Comparison of ENCODE assay signal across 1 cellular context in the genomic region with DNA sequence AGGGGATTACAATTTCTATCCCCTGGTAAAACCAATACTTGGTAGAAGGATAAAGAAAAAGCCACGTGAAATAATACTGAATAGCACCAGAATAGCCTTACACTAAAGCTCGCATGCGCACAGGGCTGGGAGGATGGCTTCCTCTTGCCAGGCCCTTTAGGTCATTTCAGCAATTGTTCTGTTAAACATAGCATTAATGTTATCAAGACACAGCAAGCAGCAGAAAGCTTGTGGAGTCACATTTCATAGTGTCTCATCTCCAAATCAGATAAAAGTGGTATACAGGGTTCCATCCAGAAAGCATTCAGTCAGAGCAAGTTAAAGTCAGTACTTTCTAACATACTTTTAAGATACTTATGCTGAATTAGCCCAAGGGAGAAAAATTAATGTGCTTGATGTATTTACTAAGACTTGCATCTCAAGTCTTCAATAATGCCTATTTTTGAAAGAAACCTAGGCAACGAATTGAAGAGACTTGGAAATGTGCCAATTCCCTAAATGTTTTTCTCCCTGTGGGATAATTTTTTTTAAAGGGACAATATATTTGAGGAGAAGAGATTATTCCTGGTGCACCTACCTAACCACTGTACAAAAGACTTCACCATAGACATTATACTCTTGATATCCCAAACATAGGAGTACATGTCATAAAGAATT.
A peak's percentile ranks its signal among the peaks of the same experiment; 100 is the strongest.
TF ChIP-seq lines count a peak whose summit lies in the region.

No MANE protein-coding gene starts in this region.

TF ChIP-seq in K562, 482 proteins besides CTCF, POLR2A, EP300 and RAD21 (continues in another document):
- TF ChIP-seq, protein P1, sequence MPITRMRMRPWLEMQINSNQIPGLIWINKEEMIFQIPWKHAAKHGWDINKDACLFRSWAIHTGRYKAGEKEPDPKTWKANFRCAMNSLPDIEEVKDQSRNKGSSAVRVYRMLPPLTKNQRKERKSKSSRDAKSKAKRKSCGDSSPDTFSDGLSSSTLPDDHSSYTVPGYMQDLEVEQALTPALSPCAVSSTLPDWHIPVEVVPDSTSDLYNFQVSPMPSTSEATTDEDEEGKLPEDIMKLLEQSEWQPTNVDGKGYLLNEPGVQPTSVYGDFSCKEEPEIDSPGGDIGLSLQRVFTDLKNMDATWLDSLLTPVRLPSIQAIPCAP (CRISPR knock-in tag; IDR thresholded peaks at IDR 0.05; ENCODE audit: borderline replicate concordance) = no peak
- TF ChIP-seq LCOR (CRISPR knock-in tag; IDR thresholded peaks at IDR 0.05) = no peak
- TF ChIP-seq MCM7 (IDR thresholded peaks at IDR 0.05) = no peak
- 0 out of 2 replicates have a peak, but pooled peaks have one; percentile 13 for TF ChIP-seq MYC (IDR thresholded peaks at IDR 0.05; ENCODE audit: low read depth, low read length)
- no peak for TF ChIP-seq MYC (CRISPR knock-in tag; IDR thresholded peaks at IDR 0.05; ENCODE audit: borderline replicate concordance, low read depth)
- no peak for TF ChIP-seq EHMT2 (IDR thresholded peaks at IDR 0.05)
- peak; percentile 16 for TF ChIP-seq MEIS2 (IDR thresholded peaks at IDR 0.05; ENCODE audit: partially characterized antibody)
- TF ChIP-seq KLF13 (tag; IDR thresholded peaks at IDR 0.05; ENCODE audit: borderline replicate concordance, low read depth) = no peak
- peak; percentile 42; the same call in 1 of the 2 replicates for TF ChIP-seq ARID3A (IDR thresholded peaks at IDR 0.05; ENCODE audit: borderline replicate concordance, low read depth, low read length)
- TF ChIP-seq STAT5A (IDR thresholded peaks at IDR 0.05; ENCODE audit: borderline replicate concordance, low read length) = peak; percentile 7; the same call in 1 of the 2 replicates
- no peak for TF ChIP-seq ZNF407 (IDR thresholded peaks at IDR 0.05; ENCODE audit: low read depth)
- TF ChIP-seq TCF3 (CRISPR knock-in tag; IDR thresholded peaks at IDR 0.05) = peak; percentile 67
- TF ChIP-seq, protein P2, sequence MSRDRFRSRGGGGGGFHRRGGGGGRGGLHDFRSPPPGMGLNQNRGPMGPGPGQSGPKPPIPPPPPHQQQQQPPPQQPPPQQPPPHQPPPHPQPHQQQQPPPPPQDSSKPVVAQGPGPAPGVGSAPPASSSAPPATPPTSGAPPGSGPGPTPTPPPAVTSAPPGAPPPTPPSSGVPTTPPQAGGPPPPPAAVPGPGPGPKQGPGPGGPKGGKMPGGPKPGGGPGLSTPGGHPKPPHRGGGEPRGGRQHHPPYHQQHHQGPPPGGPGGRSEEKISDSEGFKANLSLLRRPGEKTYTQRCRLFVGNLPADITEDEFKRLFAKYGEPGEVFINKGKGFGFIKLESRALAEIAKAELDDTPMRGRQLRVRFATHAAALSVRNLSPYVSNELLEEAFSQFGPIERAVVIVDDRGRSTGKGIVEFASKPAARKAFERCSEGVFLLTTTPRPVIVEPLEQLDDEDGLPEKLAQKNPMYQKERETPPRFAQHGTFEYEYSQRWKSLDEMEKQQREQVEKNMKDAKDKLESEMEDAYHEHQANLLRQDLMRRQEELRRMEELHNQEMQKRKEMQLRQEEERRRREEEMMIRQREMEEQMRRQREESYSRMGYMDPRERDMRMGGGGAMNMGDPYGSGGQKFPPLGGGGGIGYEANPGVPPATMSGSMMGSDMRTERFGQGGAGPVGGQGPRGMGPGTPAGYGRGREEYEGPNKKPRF (IDR thresholded peaks at IDR 0.05; ENCODE audit: low read depth, low read length) = no peak
- TF ChIP-seq CGGBP1 (CRISPR knock-in tag; IDR thresholded peaks at IDR 0.05) = no peak
- TF ChIP-seq, protein P3, sequence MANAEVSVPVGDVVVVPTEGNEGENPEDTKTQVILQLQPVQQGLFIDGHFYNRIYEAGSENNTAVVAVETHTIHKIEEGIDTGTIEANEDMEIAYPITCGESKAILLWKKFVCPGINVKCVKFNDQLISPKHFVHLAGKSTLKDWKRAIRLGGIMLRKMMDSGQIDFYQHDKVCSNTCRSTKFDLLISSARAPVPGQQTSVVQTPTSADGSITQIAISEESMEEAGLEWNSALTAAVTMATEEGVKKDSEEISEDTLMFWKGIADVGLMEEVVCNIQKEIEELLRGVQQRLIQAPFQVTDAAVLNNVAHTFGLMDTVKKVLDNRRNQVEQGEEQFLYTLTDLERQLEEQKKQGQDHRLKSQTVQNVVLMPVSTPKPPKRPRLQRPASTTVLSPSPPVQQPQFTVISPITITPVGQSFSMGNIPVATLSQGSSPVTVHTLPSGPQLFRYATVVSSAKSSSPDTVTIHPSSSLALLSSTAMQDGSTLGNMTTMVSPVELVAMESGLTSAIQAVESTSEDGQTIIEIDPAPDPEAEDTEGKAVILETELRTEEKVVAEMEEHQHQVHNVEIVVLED (CRISPR knock-in tag; IDR thresholded peaks at IDR 0.05) = no peak
- no peak for TF ChIP-seq ZFPM2 (CRISPR knock-in tag; IDR thresholded peaks at IDR 0.05)
- no peak for TF ChIP-seq SMARCC2 (IDR thresholded peaks at IDR 0.05; ENCODE audit: low read depth)
- peak; percentile 34; the same call in 1 of the 2 replicates for TF ChIP-seq DPF2 (IDR thresholded peaks at IDR 0.05)
- no peak for TF ChIP-seq ZNF232 (CRISPR knock-in tag; IDR thresholded peaks at IDR 0.05)
- TF ChIP-seq, protein P4, sequence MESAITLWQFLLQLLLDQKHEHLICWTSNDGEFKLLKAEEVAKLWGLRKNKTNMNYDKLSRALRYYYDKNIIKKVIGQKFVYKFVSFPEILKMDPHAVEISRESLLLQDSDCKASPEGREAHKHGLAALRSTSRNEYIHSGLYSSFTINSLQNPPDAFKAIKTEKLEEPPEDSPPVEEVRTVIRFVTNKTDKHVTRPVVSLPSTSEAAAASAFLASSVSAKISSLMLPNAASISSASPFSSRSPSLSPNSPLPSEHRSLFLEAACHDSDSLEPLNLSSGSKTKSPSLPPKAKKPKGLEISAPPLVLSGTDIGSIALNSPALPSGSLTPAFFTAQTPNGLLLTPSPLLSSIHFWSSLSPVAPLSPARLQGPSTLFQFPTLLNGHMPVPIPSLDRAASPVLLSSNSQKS (CRISPR knock-in tag; IDR thresholded peaks at IDR 0.05) = no peak
- no peak for TF ChIP-seq BCL6 (CRISPR knock-in tag; IDR thresholded peaks at IDR 0.05)
- peak; percentile 94 for TF ChIP-seq NFIC (IDR thresholded peaks at IDR 0.05)
- TF ChIP-seq ZNF584 (CRISPR knock-in tag; IDR thresholded peaks at IDR 0.05; ENCODE audit: low read depth) = no peak
- TF ChIP-seq, protein P5, sequence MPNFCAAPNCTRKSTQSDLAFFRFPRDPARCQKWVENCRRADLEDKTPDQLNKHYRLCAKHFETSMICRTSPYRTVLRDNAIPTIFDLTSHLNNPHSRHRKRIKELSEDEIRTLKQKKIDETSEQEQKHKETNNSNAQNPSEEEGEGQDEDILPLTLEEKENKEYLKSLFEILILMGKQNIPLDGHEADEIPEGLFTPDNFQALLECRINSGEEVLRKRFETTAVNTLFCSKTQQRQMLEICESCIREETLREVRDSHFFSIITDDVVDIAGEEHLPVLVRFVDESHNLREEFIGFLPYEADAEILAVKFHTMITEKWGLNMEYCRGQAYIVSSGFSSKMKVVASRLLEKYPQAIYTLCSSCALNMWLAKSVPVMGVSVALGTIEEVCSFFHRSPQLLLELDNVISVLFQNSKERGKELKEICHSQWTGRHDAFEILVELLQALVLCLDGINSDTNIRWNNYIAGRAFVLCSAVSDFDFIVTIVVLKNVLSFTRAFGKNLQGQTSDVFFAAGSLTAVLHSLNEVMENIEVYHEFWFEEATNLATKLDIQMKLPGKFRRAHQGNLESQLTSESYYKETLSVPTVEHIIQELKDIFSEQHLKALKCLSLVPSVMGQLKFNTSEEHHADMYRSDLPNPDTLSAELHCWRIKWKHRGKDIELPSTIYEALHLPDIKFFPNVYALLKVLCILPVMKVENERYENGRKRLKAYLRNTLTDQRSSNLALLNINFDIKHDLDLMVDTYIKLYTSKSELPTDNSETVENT (CRISPR knock-in tag; IDR thresholded peaks at IDR 0.05) = no peak
- no peak for TF ChIP-seq ZNF766 (CRISPR knock-in tag; conservative IDR thresholded peaks at IDR 0.05)
- TF ChIP-seq ZNF174 (CRISPR knock-in tag; IDR thresholded peaks at IDR 0.05) = no peak
- TF ChIP-seq, protein P6, sequence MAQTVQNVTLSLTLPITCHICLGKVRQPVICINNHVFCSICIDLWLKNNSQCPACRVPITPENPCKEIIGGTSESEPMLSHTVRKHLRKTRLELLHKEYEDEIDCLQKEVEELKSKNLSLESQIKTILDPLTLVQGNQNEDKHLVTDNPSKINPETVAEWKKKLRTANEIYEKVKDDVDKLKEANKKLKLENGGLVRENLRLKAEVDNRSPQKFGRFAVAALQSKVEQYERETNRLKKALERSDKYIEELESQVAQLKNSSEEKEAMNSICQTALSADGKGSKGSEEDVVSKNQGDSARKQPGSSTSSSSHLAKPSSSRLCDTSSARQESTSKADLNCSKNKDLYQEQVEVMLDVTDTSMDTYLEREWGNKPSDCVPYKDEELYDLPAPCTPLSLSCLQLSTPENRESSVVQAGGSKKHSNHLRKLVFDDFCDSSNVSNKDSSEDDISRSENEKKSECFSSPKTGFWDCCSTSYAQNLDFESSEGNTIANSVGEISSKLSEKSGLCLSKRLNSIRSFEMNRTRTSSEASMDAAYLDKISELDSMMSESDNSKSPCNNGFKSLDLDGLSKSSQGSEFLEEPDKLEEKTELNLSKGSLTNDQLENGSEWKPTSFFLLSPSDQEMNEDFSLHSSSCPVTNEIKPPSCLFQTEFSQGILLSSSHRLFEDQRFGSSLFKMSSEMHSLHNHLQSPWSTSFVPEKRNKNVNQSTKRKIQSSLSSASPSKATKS (CRISPR knock-in tag; IDR thresholded peaks at IDR 0.05) = no peak
- 0 out of 2 replicates have a peak, but pooled peaks have one; percentile 19 for TF ChIP-seq CBFA2T2 (conservative IDR thresholded peaks at IDR 0.05)
- no peak for TF ChIP-seq ZNF263 (CRISPR knock-in tag; IDR thresholded peaks at IDR 0.05; ENCODE audit: borderline replicate concordance)
- TF ChIP-seq SRSF1 (IDR thresholded peaks at IDR 0.05; ENCODE audit: low read depth, low read length) = no peak
- TF ChIP-seq CAMTA2 (CRISPR knock-in tag; conservative IDR thresholded peaks at IDR 0.05) = no peak
- peak; percentile 78 to 81 for TF ChIP-seq NRF1 (conservative IDR thresholded peaks at IDR 0.05 in 1 of 2, IDR thresholded peaks at IDR 0.05 in 1 of 2)
- no peak for TF ChIP-seq KLF10 (CRISPR knock-in tag; IDR thresholded peaks at IDR 0.05)
- TF ChIP-seq PHTF2 (CRISPR knock-in tag; IDR thresholded peaks at IDR 0.05) = no peak
